Comparison of ENCODE assay signal across 2 cellular contexts in genomic region chr12:74508873-74509657, GRCh38.
A peak's percentile ranks its signal among the peaks of the same experiment; 100 is the strongest.
TF ChIP-seq lines count a peak whose summit lies in the region.
"Not testable (repeated sequence)": the region's sequence is repeated elsewhere in the genome, so short reads cannot be mapped to it uniquely, and the experiment has no call there.

No MANE protein-coding gene starts in this region.

TF ChIP-seq in HEK293, 187 proteins besides CTCF, POLR2A, EP300 and RAD21:
- TF ChIP-seq ZBTB26 (tag by site-specific recombination; optimal IDR thresholded peaks at IDR 0.05) (peak; percentile 44), EGR2 (tag by site-specific recombination; IDR thresholded peaks at IDR 0.05; ENCODE audit: low read depth) (peak; percentile 54; the same call in 1 of the 2 replicates), ZFP69B (tag by site-specific recombination; IDR thresholded peaks at IDR 0.05) (peak; percentile 37; the same call in 1 of the 2 replicates), ZBTB11 (tag by site-specific recombination; conservative IDR thresholded peaks at IDR 0.05; ENCODE audit: low read depth) (0 out of 2 replicates have a peak, but pooled peaks have one; percentile 9), ZBTB8A (tag by site-specific recombination; IDR thresholded peaks at IDR 0.05) (peak; percentile 31; the same call in 1 of the 2 replicates), ZFHX2 (tag by site-specific recombination; conservative IDR thresholded peaks at IDR 0.05) (peak; percentile 67), ZBTB48 (tag by site-specific recombination; IDR thresholded peaks at IDR 0.05) (peak; percentile 65; the same call in 1 of the 2 replicates), PRDM10 (tag by site-specific recombination; IDR thresholded peaks at IDR 0.05) (peak; percentile 62), ZNF341 (tag by site-specific recombination; IDR thresholded peaks at IDR 0.05; ENCODE audit: low read depth) (peak; percentile 63)

TF ChIP-seq in HepG2, 621 proteins besides CTCF, POLR2A, EP300 and RAD21:
- TF ChIP-seq NRL (CRISPR knock-in tag; IDR thresholded peaks at IDR 0.05; ENCODE audit: borderline replicate concordance) (peak; percentile 19; the same call in 1 of the 2 replicates), ARID4A (CRISPR knock-in tag; IDR thresholded peaks at IDR 0.05; ENCODE audit: borderline replicate concordance) (peak; percentile 25; the same call in 1 of the 2 replicates), FOXA3 (CRISPR knock-in tag; IDR thresholded peaks at IDR 0.05) (peak; percentile 53; the same call in 1 of the 2 replicates), YY1 (IDR thresholded peaks at IDR 0.05; ENCODE audit: insufficient read depth, insufficient replicate concordance, low read depth, low read length) (peak; percentile 53), ARID5B (CRISPR knock-in tag; IDR thresholded peaks at IDR 0.05) (peak; percentile 24; the same call in 1 of the 2 replicates), POGZ (CRISPR knock-in tag; IDR thresholded peaks at IDR 0.05) (0 out of 2 replicates have a peak, but pooled peaks have one; percentile 13), FOXA1 (CRISPR knock-in tag; IDR thresholded peaks at IDR 0.05) (peak; percentile 70), SOX6 (CRISPR knock-in tag; IDR thresholded peaks at IDR 0.05) (0 out of 2 replicates have a peak, but pooled peaks have one; percentile 16), ZNF687 (CRISPR knock-in tag; IDR thresholded peaks at IDR 0.05) (0 out of 2 replicates have a peak, but pooled peaks have one; percentile 34), ZNF281 (CRISPR knock-in tag; IDR thresholded peaks at IDR 0.05; ENCODE audit: borderline replicate concordance) (peak; percentile 82), KDM2A (CRISPR knock-in tag; IDR thresholded peaks at IDR 0.05; ENCODE audit: borderline replicate concordance, low read depth) (0 out of 2 replicates have a peak, but pooled peaks have one; percentile 20), SALL1 (CRISPR knock-in tag; IDR thresholded peaks at IDR 0.05) (peak; percentile 26; the same call in 1 of the 2 replicates), CBFB (CRISPR knock-in tag; IDR thresholded peaks at IDR 0.05) (0 out of 2 replicates have a peak, but pooled peaks have one; percentile 58), ZGPAT (CRISPR knock-in tag; IDR thresholded peaks at IDR 0.05) (peak; percentile 39; the same call in 1 of the 2 replicates), KAT8 (CRISPR knock-in tag; IDR thresholded peaks at IDR 0.05) (0 out of 2 replicates have a peak, but pooled peaks have one; percentile 11)
- TF ChIP-seq FOXA1, SOX6 (IDR thresholded peaks at IDR 0.05): not testable (repeated sequence)
